Comparison of ENCODE assay signal across 13 cellular contexts in the genomic region with DNA sequence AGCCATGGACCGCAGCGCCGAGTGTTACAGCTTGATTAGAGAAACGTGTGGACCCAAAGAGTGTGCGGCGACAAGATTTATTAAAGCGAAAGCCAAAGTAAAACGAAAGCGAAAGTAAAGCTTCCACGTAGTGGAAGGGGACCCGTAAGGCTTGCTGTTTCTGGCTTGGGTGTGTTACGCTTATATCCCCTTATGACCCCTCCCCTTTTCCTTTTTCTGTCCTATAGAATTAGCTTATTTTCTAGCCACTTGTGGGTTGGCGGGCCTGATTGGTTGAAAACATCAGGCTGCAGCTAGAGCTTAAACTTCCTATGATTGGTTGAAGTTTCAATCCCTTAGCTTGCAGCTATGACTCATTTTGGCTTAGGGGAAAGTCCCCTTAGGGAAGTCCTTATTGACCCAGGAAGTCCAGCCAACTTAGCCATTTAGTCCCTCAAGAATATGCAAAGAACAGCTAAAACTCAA.
DNase-seq lines count a peak whose midpoint lies in the region; ATAC-seq and TF ChIP-seq lines count a peak whose summit lies in the region.
"Had no signal": no experiment of that assay in that cellular context is flagged by ENCODE, and none has a peak within 500 bp of the region (broad histone marks: within the 10 kb centered on the region; RNA-seq: fewer than 3 reads in every experiment).

No MANE protein-coding gene starts in this region.

- no peaks in the 10 kb centered on the region for H3K27me3 ChIP-seq in BE2C
- H3K27me3 ChIP-seq in ascending aorta: no peaks in the 10 kb centered on the region
- H3K27me3 ChIP-seq: Peyer's patch had no signal

- H3K36me3 ChIP-seq in BE2C (no peaks in the 10 kb centered on the region), HEK293 (ENCODE audit: control insufficient read depth in 2 of 2, insufficient read depth in 1 of 2, low read length in 2 of 2) (no peaks in the 10 kb centered on the region), ascending aorta (no peaks in the 10 kb centered on the region)
- H3K36me3 ChIP-seq: Peyer's patch had no signal

- intact Hi-C loops in ascending aorta (cut with DNase I): no loop called here

- H3K4me1 Mint-ChIP-seq in activated T-cell treated with anti-CD3 and anti-CD28 coated beads, Interleukin-2, amount 50 U/mL, for 4 hours (ENCODE audit: low read depth): peaks cover 10% of the 10 kb centered on the region

- no peak overlapping the region for H3K4me3 Mint-ChIP-seq in activated T-cell treated with anti-CD3 and anti-CD28 coated beads, Interleukin-2, amount 50 U/mL, for 4 hours

- H3K27ac ChIP-seq in HEK293 (ENCODE audit: extremely low read depth, low read depth, low read length) (no peak overlapping the region), ascending aorta (no peak overlapping the region)
- H3K27ac ChIP-seq: dorsolateral prefrontal cortex, Peyer's patch had no signal

- POLR2A ChIA-PET in HEK293 (lab: Yijun Ruan, JAX): no interaction called here

- H3K9me3 ChIP-seq in BE2C (no peaks in the 10 kb centered on the region), HEK293 (ENCODE audit: control insufficient read depth, insufficient read depth, low read depth, low read length) (no peaks in the 10 kb centered on the region), ascending aorta (no peaks in the 10 kb centered on the region)
- H3K9me3 ChIP-seq: Peyer's patch had no signal

- DNase-seq in BE2C: peak; percentile 60
- DNase-seq in NCI-H524 (lab: John Stamatoyannopoulos, UW): peak; percentile 57 to 84
- peak in 1 of 2 donors; percentile 85 for DNase-seq in ascending aorta (ENCODE audit: low spot score in 2 of 2)
- no peak for DNase-seq in activated CD4-positive, CD25-positive, alpha-beta regulatory T cell (lab: John Stamatoyannopoulos, UW)
- no peak for DNase-seq in stimulated activated CD4-positive, alpha-beta T cell treated with anti-CD3 and anti-CD28 coated beads, Interleukin-1b, Interleukin-23, amount 100 ng/mL, for 48 hours
- no peak for DNase-seq in activated T-cell treated with anti-CD3 and anti-CD28 coated beads, Interleukin-2, amount 50 U/mL, for 4 hours
- DNase-seq: DMS 273 treated with DMSO at 0.1 percent for 48 hours; dorsolateral prefrontal cortex; Peyer's patch; retina; stimulated activated naive CD4-positive, alpha-beta T cell had no signal

- H3K4me1 ChIP-seq in BE2C (no peaks in the 10 kb centered on the region), HEK293 (ENCODE audit: control insufficient read depth, insufficient read depth, low read length) (no peaks in the 10 kb centered on the region), ascending aorta (no peaks in the 10 kb centered on the region)
- H3K4me1 ChIP-seq: Peyer's patch had no signal

- CTCF ChIA-PET in HEK293 (lab: Yijun Ruan, JAX): interaction anchor here (0.5 kb wide), 1 partner anchor 1440 kb away, joined by 3 read pairs; no protein-coding TSS in a partner anchor

- no peaks in the 10 kb centered on the region for H3K27me3 Mint-ChIP-seq in activated T-cell treated with anti-CD3 and anti-CD28 coated beads, Interleukin-2, amount 50 U/mL, for 4 hours (ENCODE audit: low read depth)

- TF ChIP-seq CTCF in BE2C (IDR thresholded peaks at IDR 0.05; ENCODE audit: low read depth, low read length) (no peak), HEK293 (tag by site-specific recombination; IDR thresholded peaks at IDR 0.05) (no peak), ascending aorta (IDR thresholded peaks at IDR 0.05) (no peak)

- H3K4me3 ChIP-seq in BE2C (ENCODE audit: low read depth, low read length) (peak overlapping the region; percentile 53), HEK293 (ENCODE audit: low read depth, low read length) (no peak overlapping the region), ascending aorta (peak overlapping the region; percentile 37 to 42)
- H3K4me3 ChIP-seq: Peyer's patch had no signal

- H3K9me3 Mint-ChIP-seq in activated T-cell treated with anti-CD3 and anti-CD28 coated beads, Interleukin-2, amount 50 U/mL, for 4 hours: peaks cover 6% of the 10 kb centered on the region

- ATAC-seq in GM19324 (IDR thresholded peaks at IDR 0.05; ENCODE audit: low FRiP score, unreplicated experiment): no peak
- no peak for ATAC-seq in activated T-cell treated with anti-CD3 and anti-CD28 coated beads, Interleukin-2, amount 50 U/mL, for 4 hours

- H3K36me3 Mint-ChIP-seq in activated T-cell treated with anti-CD3 and anti-CD28 coated beads, Interleukin-2, amount 50 U/mL, for 4 hours (ENCODE audit: insufficient read depth): no peaks in the 10 kb centered on the region

TF ChIP-seq in HEK293, 187 proteins besides CTCF, POLR2A, EP300 and RAD21:
- TF ChIP-seq ZNF544 (tag by site-specific recombination; IDR thresholded peaks at IDR 0.05) (no peak), SETDB1 (IDR thresholded peaks at IDR 0.05; ENCODE audit: insufficient read length, low read length) (peak; percentile 18), EGR2 (tag by site-specific recombination; IDR thresholded peaks at IDR 0.05; ENCODE audit: low read depth) (no peak), ZNF16 (tag by site-specific recombination; IDR thresholded peaks at IDR 0.05; ENCODE audit: low read depth) (no peak), ZNF548 (tag by site-specific recombination; IDR thresholded peaks at IDR 0.05) (no peak), ZNF19 (tag by site-specific recombination; IDR thresholded peaks at IDR 0.05; ENCODE audit: low read depth) (no peak)
TF ChIP-seq in HEK293: peak in this region for 1.

Comparison
In these comparisons a context has a peak if more than half of its experiments do, and no peak if none do; other contexts are left out.
1. DNase-seq: peak in BE2C (single experiment) and NCI-H524 (2 of 2); none in activated CD4-positive, CD25-positive, alpha-beta regulatory T cell (0 of 4), stimulated activated CD4-positive, alpha-beta T cell treated with anti-CD3 and anti-CD28 coated beads, Interleukin-1b, Interleukin-23, amount 100 ng/mL, for 48 hours (single experiment) and activated T-cell treated with anti-CD3 and anti-CD28 coated beads, Interleukin-2, amount 50 U/mL, for 4 hours (single experiment).